ENCODE assay signal across 10 cellular contexts in the genomic region with DNA sequence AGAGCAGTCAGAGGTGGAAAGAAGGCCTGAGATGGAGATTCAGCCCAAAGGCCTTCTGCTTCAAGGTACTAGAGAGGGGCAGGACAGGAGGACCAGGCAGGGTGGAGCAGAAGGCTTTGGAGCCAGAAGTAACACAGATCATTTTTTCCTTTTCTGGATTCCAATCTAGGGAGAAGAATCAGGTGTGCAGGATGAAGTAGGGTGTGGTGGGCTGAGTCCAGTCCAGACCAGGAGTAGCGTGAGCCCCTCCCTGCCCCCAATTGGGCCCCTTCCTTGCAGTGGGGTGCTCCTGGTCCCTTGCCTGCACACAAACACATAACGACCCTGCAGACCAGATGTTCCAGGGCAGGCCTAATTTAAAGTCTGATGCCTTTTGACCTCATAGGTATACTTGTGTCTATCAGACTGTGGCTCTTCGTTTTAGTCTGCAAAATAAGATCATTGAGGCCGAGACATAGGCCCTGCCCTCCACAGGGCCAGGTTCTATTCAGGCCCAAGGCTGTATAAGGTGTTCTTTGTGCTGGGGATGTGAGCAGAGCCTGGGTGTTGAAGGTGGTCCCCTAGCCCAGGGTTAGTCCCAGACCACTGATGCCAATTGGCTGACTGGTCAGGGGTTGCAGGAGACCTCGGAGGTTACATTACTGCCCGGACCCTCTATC. TPM values are rescaled to one million over a fixed set of nuclear protein-coding genes. Genes with fewer than 3 reads are reported as not detected.
DNase-seq lines count a peak whose midpoint lies in the region; ATAC-seq, FAIRE-seq and TF ChIP-seq lines count a peak whose summit lies in the region.
"Had no signal": no experiment of that assay in that cellular context is flagged by ENCODE, and none has a peak within 500 bp of the region (broad histone marks: within the 10 kb centered on the region; RNA-seq: fewer than 3 reads in every experiment).

No MANE protein-coding gene starts in this region.

- peaks cover 12% of the 10 kb centered on the region for H4K20me1 ChIP-seq in smooth muscle cell (ENCODE audit: low read depth)

- no peak overlapping the region for H3K4me3 ChIP-seq in CD8-positive, alpha-beta memory T cell (ENCODE audit: low read length)
- H3K4me3 ChIP-seq in lung (no peak overlapping the region), smooth muscle cell (no peak overlapping the region)

- peak overlapping the region; percentile 50 for H3K9ac ChIP-seq in smooth muscle cell (ENCODE audit: low read depth)

- FAIRE-seq in D721Med (lab: Jason Lieb, UNC): no peak
- FAIRE-seq: TTC549 had no signal

- no peaks in the 10 kb centered on the region for H3K9me3 ChIP-seq in CD8-positive, alpha-beta memory T cell (ENCODE audit: low read length)
- H3K9me3 ChIP-seq in lung (ENCODE audit: control insufficient read depth in 2 of 2, insufficient read depth in 1 of 2, low read length in 1 of 2) (peaks cover 0 to 2% of the 10 kb centered on the region in 2 donors), smooth muscle cell (replicated peaks; ENCODE audit: low read depth) (no peaks in the 10 kb centered on the region)
- H3K9me3 ChIP-seq: neutrophil had no signal

- ATAC-seq in WTC11 (peak; percentile 4; the same call in 1 of the 2 replicates), lung (ENCODE audit: insufficient read depth, low FRiP score) (no peak)
- no peak for ATAC-seq in activated CD8-positive, alpha-beta memory T cell treated with anti-CD3 and anti-CD28 coated beads, Interleukin-2, amount 10 ng/mL, durations not matched to agents 7 days and 5 days
- no peak for ATAC-seq in effector memory CD8-positive, alpha-beta T cell (replicated peaks)

- no peaks in the 10 kb centered on the region for H3K9me3 Mint-ChIP-seq in CD8-positive, alpha-beta memory T cell
- no peaks in the 10 kb centered on the region for H3K9me3 Mint-ChIP-seq in WTC11
- no peaks in the 10 kb centered on the region for H3K9me3 Mint-ChIP-seq in activated CD8-positive, alpha-beta memory T cell treated with anti-CD3 and anti-CD28 coated beads, Interleukin-2, amount 10 ng/mL, durations not matched to agents 7 days and 5 days (ENCODE audit: low read depth)
- no peaks in the 10 kb centered on the region for H3K9me3 Mint-ChIP-seq in effector memory CD8-positive, alpha-beta T cell

- no peak overlapping the region for H2AFZ ChIP-seq in smooth muscle cell (ENCODE audit: low read depth)

- peaks cover 1% of the 10 kb centered on the region for H3F3A ChIP-seq in smooth muscle cell (ENCODE audit: low read depth)

- peaks cover 5 to 7% (median 5%) of the 10 kb centered on the region in 3 donors for H3K4me1 Mint-ChIP-seq in CD8-positive, alpha-beta memory T cell
- peaks cover 45% of the 10 kb centered on the region for H3K4me1 Mint-ChIP-seq in WTC11
- peaks cover 9% of the 10 kb centered on the region for H3K4me1 Mint-ChIP-seq in activated CD8-positive, alpha-beta memory T cell treated with anti-CD3 and anti-CD28 coated beads, Interleukin-2, amount 10 ng/mL, durations not matched to agents 7 days and 5 days
- H3K4me1 Mint-ChIP-seq in effector memory CD8-positive, alpha-beta T cell (ENCODE audit: low read depth in 2 of 2): peaks cover 4 to 12% of the 10 kb centered on the region in 2 donors

- CTCF ChIA-PET in CD8-positive, alpha-beta memory T cell (lab: Charles Lee): interaction anchor here (1.2 to 1.3 kb wide), 2 partner anchors 9 to 34 kb away, joined by 3 to 4 read pairs; no protein-coding TSS in a partner anchor
- CTCF ChIA-PET in WTC11 (lab: Charles Lee): interaction anchor here (1.1 to 4.3 kb wide), 6 partner anchors 8 to 64 kb away, joined by 3 to 66 read pairs (median 22); partner anchors contain the start of genes ADCY4, CBLN3 and KHNYN
- CTCF ChIA-PET in activated CD8-positive, alpha-beta memory T cell treated with anti-CD3 and anti-CD28 coated beads, Interleukin-2, amount 10 ng/mL, durations not matched to agents 7 days and 5 days (lab: Charles Lee): interaction anchor here (1.8 to 2.6 kb wide), 2 partner anchors 34 to 64 kb away, joined by 7 to 8 read pairs; no protein-coding TSS in a partner anchor

- H3K27ac ChIP-seq in CD8-positive, alpha-beta memory T cell (ENCODE audit: low read depth, low read length): no peak overlapping the region
- H3K27ac ChIP-seq in lung (ENCODE audit: low read depth in 1 of 2, low read length in 1 of 2) (peak overlapping the region; percentile 50 to 60), smooth muscle cell (ENCODE audit: low read depth) (peak overlapping the region; percentile 35)
- H3K27ac ChIP-seq: neutrophil had no signal

- H3K36me3 ChIP-seq in CD8-positive, alpha-beta memory T cell (ENCODE audit: insufficient read depth, low read length): no peaks in the 10 kb centered on the region
- H3K36me3 ChIP-seq in lung (ENCODE audit: control insufficient read depth in 2 of 2, insufficient read depth in 2 of 2, low read length in 2 of 2) (no peaks in the 10 kb centered on the region), smooth muscle cell (ENCODE audit: low read depth) (no peaks in the 10 kb centered on the region)
- H3K36me3 ChIP-seq: neutrophil had no signal

- no peak overlapping the region for H3K27ac Mint-ChIP-seq in CD8-positive, alpha-beta memory T cell
- no peak overlapping the region for H3K27ac Mint-ChIP-seq in WTC11
- no peak overlapping the region for H3K27ac Mint-ChIP-seq in activated CD8-positive, alpha-beta memory T cell treated with anti-CD3 and anti-CD28 coated beads, Interleukin-2, amount 10 ng/mL, durations not matched to agents 7 days and 5 days
- no peak overlapping the region for H3K27ac Mint-ChIP-seq in effector memory CD8-positive, alpha-beta T cell

- WGBS in lung, 2 donors: 55 to 58% methylated on average over 6 of the region's 6 CpGs
- WGBS in smooth muscle cell (ENCODE audit: low lambda C conversion rate): 71% methylated on average over 6 of the region's 6 CpGs

- peaks cover 6 to 11% of the 10 kb centered on the region in 2 donors for H3K27me3 Mint-ChIP-seq in CD8-positive, alpha-beta memory T cell
- peaks cover 14% of the 10 kb centered on the region for H3K27me3 Mint-ChIP-seq in WTC11 (ENCODE audit: low read depth)
- peaks cover 38% of the 10 kb centered on the region for H3K27me3 Mint-ChIP-seq in activated CD8-positive, alpha-beta memory T cell treated with anti-CD3 and anti-CD28 coated beads, Interleukin-2, amount 10 ng/mL, durations not matched to agents 7 days and 5 days
- H3K27me3 Mint-ChIP-seq in effector memory CD8-positive, alpha-beta T cell: peaks cover 26 to 35% of the 10 kb centered on the region in 2 donors

- peak overlapping the region in 5 of 7 donors; percentile 16 to 62 (median 20) for H3K4me3 Mint-ChIP-seq in CD8-positive, alpha-beta memory T cell
- H3K4me3 Mint-ChIP-seq in WTC11: peak overlapping the region; percentile 83
- no peak overlapping the region for H3K4me3 Mint-ChIP-seq in activated CD8-positive, alpha-beta memory T cell treated with anti-CD3 and anti-CD28 coated beads, Interleukin-2, amount 10 ng/mL, durations not matched to agents 7 days and 5 days
- peak overlapping the region in 1 of 2 donors; percentile 11 for H3K4me3 Mint-ChIP-seq in effector memory CD8-positive, alpha-beta T cell

- peak overlapping the region; percentile 89 for H3K4me2 ChIP-seq in smooth muscle cell

- DNase-seq in CD8-positive, alpha-beta memory T cell: no peak
- DNase-seq in WTC11 (ENCODE audit: low spot score) (no peak), lung (ENCODE audit: low spot score) (no peak), smooth muscle cell (lab: John Stamatoyannopoulos, UW; ENCODE audit: unreplicated experiment) (no peak), DMS153 (lab: John Stamatoyannopoulos, UW) (no peak), D721Med (ENCODE audit: insufficient read length, low spot score) (no peak)
- DNase-seq in activated CD8-positive, alpha-beta memory T cell treated with anti-CD3 and anti-CD28 coated beads, Interleukin-2, amount 10 ng/mL, durations not matched to agents 7 days and 5 days: no peak
- DNase-seq in effector memory CD8-positive, alpha-beta T cell: no peak

- POLR2A ChIA-PET in CD8-positive, alpha-beta memory T cell (lab: Charles Lee): no interaction called here
- POLR2A ChIA-PET in WTC11 (lab: Charles Lee): interaction anchor here (0.6 to 2.0 kb wide), 2 partner anchors 15 to 29 kb away, joined by 4 to 7 read pairs; no protein-coding TSS in a partner anchor

- H3K79me2 ChIP-seq in smooth muscle cell (ENCODE audit: low read depth): peaks cover 30% of the 10 kb centered on the region

- H3K4me1 ChIP-seq in CD8-positive, alpha-beta memory T cell (ENCODE audit: insufficient read depth, low read length): peaks cover 7% of the 10 kb centered on the region
- H3K4me1 ChIP-seq in lung (ENCODE audit: control insufficient read depth in 2 of 2, insufficient read depth in 2 of 2, low read length in 2 of 2) (peaks cover 5 to 24% of the 10 kb centered on the region in 2 donors), smooth muscle cell (ENCODE audit: low read depth) (peaks cover 29% of the 10 kb centered on the region)

- TF ChIP-seq CTCF in WTC11 (IDR thresholded peaks at IDR 0.05): no peak
- TF ChIP-seq CTCF in lung (IDR thresholded peaks at IDR 0.05; ENCODE audit: control extremely low read depth, extremely low read depth): no peak
- no peak for TF ChIP-seq CTCF in smooth muscle cell (IDR thresholded peaks at IDR 0.05; ENCODE audit: borderline replicate concordance, insufficient read depth, poor library complexity, severe bottlenecking)
- TF ChIP-seq CTCF in D721Med (IDR thresholded peaks at IDR 0.05; ENCODE audit: insufficient read depth, missing control alignments): no peak

- H3K27me3 ChIP-seq in CD8-positive, alpha-beta memory T cell (ENCODE audit: insufficient read depth, low read length, poor library complexity, severe bottlenecking): peaks cover 12% of the 10 kb centered on the region
- H3K27me3 ChIP-seq in lung (ENCODE audit: control insufficient read depth, insufficient read depth): no peaks in the 10 kb centered on the region
- H3K27me3 ChIP-seq in smooth muscle cell (ENCODE audit: low read depth): no peaks in the 10 kb centered on the region

- no peaks in the 10 kb centered on the region for H3K36me3 Mint-ChIP-seq in CD8-positive, alpha-beta memory T cell
- no peaks in the 10 kb centered on the region for H3K36me3 Mint-ChIP-seq in WTC11
- H3K36me3 Mint-ChIP-seq in activated CD8-positive, alpha-beta memory T cell treated with anti-CD3 and anti-CD28 coated beads, Interleukin-2, amount 10 ng/mL, durations not matched to agents 7 days and 5 days: no peaks in the 10 kb centered on the region
- H3K36me3 Mint-ChIP-seq in effector memory CD8-positive, alpha-beta T cell (ENCODE audit: insufficient read depth): no peaks in the 10 kb centered on the region

RNA-seq across cellular contexts. Expression of gene NYNRIN, which starts 1.0 kb away (rescaled TPM):
- under 1 TPM; 0.02 to 0.04 TPM for total RNA-seq in CD8-positive, alpha-beta memory T cell
- polyA plus RNA-seq in CD8-positive, alpha-beta memory T cell: not detected
- 16.6 to 18.3 TPM (median 17.9 TPM) in 3 replicates for total RNA-seq in WTC11 (2021)
- total RNA-seq in lung: 10 to 100 TPM; 16.1 to 49.8 TPM
- 1 to 10 TPM; 2.9 to 4.2 TPM for polyA plus RNA-seq in lung
- 38.0 and 41.1 TPM in 2 replicates for total RNA-seq in smooth muscle cell
- 29.5 and 30.3 TPM in 2 replicates for polyA plus RNA-seq in smooth muscle cell
- total RNA-seq in activated CD8-positive, alpha-beta memory T cell treated with anti-CD3 and anti-CD28 coated beads, Interleukin-2, amount 10 ng/mL, durations not matched to agents 7 days and 5 days: under 1 TPM; 0.05 to 0.50 TPM

RNA-seq across cellular contexts. Expression of gene NFATC4, which starts 29.8 kb away (rescaled TPM):
- 1 to 10 TPM in 1 of 2 experiments, under 1 TPM in 1; 0.81 to 1.5 TPM for total RNA-seq in CD8-positive, alpha-beta memory T cell
- not detected for polyA plus RNA-seq in CD8-positive, alpha-beta memory T cell
- total RNA-seq in WTC11 (2021) (60.7 to 101 TPM (median 95.9 TPM) in 3 replicates), lung (10 to 100 TPM; 38.2 to 38.6 TPM), smooth muscle cell (40.1 and 44.6 TPM in 2 replicates)
- polyA plus RNA-seq in lung (10 to 100 TPM; 13.9 to 71.4 TPM), smooth muscle cell (84.7 and 93.3 TPM in 2 replicates)
- total RNA-seq in activated CD8-positive, alpha-beta memory T cell treated with anti-CD3 and anti-CD28 coated beads, Interleukin-2, amount 10 ng/mL, durations not matched to agents 7 days and 5 days: 1 to 10 TPM in 1 of 2 experiments, not detected in 1; 1.3 TPM

RNA-seq across cellular contexts. Expression of gene CBLN3, which starts 31.7 kb away (rescaled TPM):
- 1 to 10 TPM; 7.4 to 7.7 TPM for total RNA-seq in CD8-positive, alpha-beta memory T cell
- polyA plus RNA-seq in CD8-positive, alpha-beta memory T cell: not detected
- 0.94 to 2.1 TPM (median 1.5 TPM) in 3 replicates for total RNA-seq in WTC11 (2021)
- total RNA-seq in lung: 1 to 10 TPM; 1.7 to 4.9 TPM
- 1 to 10 TPM; 1.9 to 2.1 TPM for polyA plus RNA-seq in lung
- 1.1 and 3.0 TPM in 2 replicates for total RNA-seq in smooth muscle cell
- 1.6 and 2.5 TPM in 2 replicates for polyA plus RNA-seq in smooth muscle cell
- total RNA-seq in activated CD8-positive, alpha-beta memory T cell treated with anti-CD3 and anti-CD28 coated beads, Interleukin-2, amount 10 ng/mL, durations not matched to agents 7 days and 5 days: 1 to 10 TPM; 5.0 to 7.1 TPM

RNA-seq across cellular contexts. Expression of gene KHNYN, which starts 32.0 kb away (rescaled TPM):
- total RNA-seq in CD8-positive, alpha-beta memory T cell: 10 to 100 TPM; 68.8 to 72.3 TPM
- polyA plus RNA-seq in CD8-positive, alpha-beta memory T cell: 21.1 TPM
- total RNA-seq in WTC11 (2021): 33.2 to 34.2 TPM (median 33.3 TPM) in 3 replicates
- total RNA-seq in lung: 10 to 100 TPM; 48.1 to 60.2 TPM
- 10 to 100 TPM; 27.0 to 34.1 TPM for polyA plus RNA-seq in lung
- 43.1 and 55.7 TPM in 2 replicates for total RNA-seq in smooth muscle cell
- polyA plus RNA-seq in smooth muscle cell: 28.2 and 34.8 TPM in 2 replicates
- total RNA-seq in activated CD8-positive, alpha-beta memory T cell treated with anti-CD3 and anti-CD28 coated beads, Interleukin-2, amount 10 ng/mL, durations not matched to agents 7 days and 5 days: 10 to 100 TPM; 73.3 to 81.2 TPM

RNA-seq across cellular contexts. Expression of gene SDR39U1, which starts 44.8 kb away (rescaled TPM):
- total RNA-seq in CD8-positive, alpha-beta memory T cell: 10 to 100 TPM; 58.1 to 59.6 TPM
- polyA plus RNA-seq in CD8-positive, alpha-beta memory T cell: 67.7 TPM
- total RNA-seq in WTC11 (2021) (55.0 to 59.2 TPM (median 56.7 TPM) in 3 replicates), lung (10 to 100 TPM; 19.5 to 57.1 TPM), smooth muscle cell (20.9 and 21.6 TPM in 2 replicates)
- polyA plus RNA-seq in lung (10 to 100 TPM; 48.5 to 63.9 TPM), smooth muscle cell (62.6 and 78.8 TPM in 2 replicates)
- 10 to 100 TPM; 45.6 to 45.9 TPM for total RNA-seq in activated CD8-positive, alpha-beta memory T cell treated with anti-CD3 and anti-CD28 coated beads, Interleukin-2, amount 10 ng/mL, durations not matched to agents 7 days and 5 days

Comparison
In these comparisons a context has a peak if more than half of its experiments do, and no peak if none do; other contexts are left out.
1. RNA of gene NYNRIN, which starts 1.0 kb away (total RNA-seq): 16.1 to 49.8 TPM in lung, 38.0 to 41.1 TPM in smooth muscle cell and 16.6 to 18.3 TPM in WTC11; 0.05 to 0.50 TPM in activated CD8-positive, alpha-beta memory T cell treated with anti-CD3 and anti-CD28 coated beads, Interleukin-2, amount 10 ng/mL, durations not matched to agents 7 days and 5 days and 0.02 to 0.04 TPM in CD8-positive, alpha-beta memory T cell; every median in the first group is over 10 times any median in the second.
2. RNA of gene NFATC4, which starts 29.8 kb away (total RNA-seq): 60.7 to 101 TPM in WTC11, 40.1 to 44.6 TPM in smooth muscle cell and 38.2 to 38.6 TPM in lung; 0.81 to 1.5 TPM in CD8-positive, alpha-beta memory T cell and 1.3 TPM in activated CD8-positive, alpha-beta memory T cell treated with anti-CD3 and anti-CD28 coated beads, Interleukin-2, amount 10 ng/mL, durations not matched to agents 7 days and 5 days; every median in the first group is over 10 times any median in the second.